In the genomic region with DNA sequence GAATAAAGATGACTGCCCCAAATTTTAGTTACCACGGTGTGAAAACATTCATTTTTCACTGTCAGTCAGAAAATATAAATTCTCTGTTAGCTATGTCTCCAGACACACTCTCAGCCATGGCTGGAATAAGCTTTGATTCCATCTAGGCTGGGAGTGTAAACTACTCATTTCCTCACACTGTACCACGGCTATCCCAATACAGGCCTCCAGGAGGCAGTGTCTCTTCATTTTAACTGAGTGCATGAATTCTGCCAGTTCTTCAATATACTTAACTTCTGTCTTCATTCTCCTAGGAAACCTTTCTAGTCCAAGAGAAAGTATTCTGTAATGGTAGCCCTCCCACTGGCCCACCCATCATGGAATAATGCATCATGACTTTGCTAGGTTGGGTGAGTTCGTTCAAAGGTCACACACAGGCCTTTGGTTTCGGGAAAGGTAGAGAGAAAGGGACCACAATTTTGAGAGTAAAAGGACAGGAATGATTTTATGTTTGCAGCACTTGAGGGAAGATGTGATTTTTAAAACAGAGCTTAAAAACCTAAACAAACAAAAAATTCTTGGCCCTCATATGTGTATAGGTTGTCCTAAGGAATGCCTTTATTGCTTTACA, we compare ENCODE assay signal across 8 cellular contexts.
DNase-seq lines count a peak whose midpoint lies in the region; ATAC-seq and TF ChIP-seq lines count a peak whose summit lies in the region.

No MANE protein-coding gene starts in this region.

- H3K27ac Mint-ChIP-seq in activated T-cell treated with anti-CD3 and anti-CD28 coated beads, Interleukin-2, amount 50 U/mL, for 72 hours, result no peak overlapping the region

- intact Hi-C loops in head of caudate nucleus (cut with DNase I) (loop anchor here (5.0 kb wide), 2 partner anchors 145 to 295 kb away; no protein-coding TSS in a partner anchor), prostate gland (cut with DNase I) (loop anchor here (2.0 to 5.0 kb wide), 2 partner anchors 145 to 295 kb away; no protein-coding TSS in a partner anchor)

- no peak overlapping the region for H3K4me3 Mint-ChIP-seq in activated T-cell treated with anti-CD3 and anti-CD28 coated beads, Interleukin-2, amount 50 U/mL, for 72 hours

- no peaks in the 10 kb centered on the region for H3K4me1 Mint-ChIP-seq in activated T-cell treated with anti-CD3 and anti-CD28 coated beads, Interleukin-2, amount 50 U/mL, for 72 hours (ENCODE audit: low read depth)

- 53% methylated on average over 4 of the region's 4 CpGs for WGBS in prostate gland

- DNase-seq in BE2C, result peak; percentile 60
- peak; percentile 34 for DNase-seq in GM13977 (ENCODE audit: low spot score)
- DNase-seq in NCI-H1092 (lab: John Stamatoyannopoulos, UW), result peak; percentile 29
- peak; percentile 32 to 55 for DNase-seq in activated T-cell treated with anti-CD3 and anti-CD28 coated beads, Interleukin-2, amount 50 U/mL, for 72 hours
- DNase-seq in head of caudate nucleus, result peak; percentile 21 to 94 (median 80)
- peak; percentile 48 for DNase-seq in prostate gland (ENCODE audit: low spot score)
- no peak for DNase-seq in DMS153 treated with DMSO at 0.1 percent for 48 hours (lab: John Stamatoyannopoulos, UW; ENCODE audit: unreplicated experiment)

- peaks cover 38% of the 10 kb centered on the region for H3K4me1 ChIP-seq in BE2C
- H3K4me1 ChIP-seq in prostate gland (replicated peaks), result no peaks in the 10 kb centered on the region

- H3K27me3 Mint-ChIP-seq in activated T-cell treated with anti-CD3 and anti-CD28 coated beads, Interleukin-2, amount 50 U/mL, for 72 hours (ENCODE audit: low read depth), result no peaks in the 10 kb centered on the region

- no peaks in the 10 kb centered on the region for H3K9me3 ChIP-seq in BE2C
- H3K9me3 ChIP-seq in prostate gland, result no peaks in the 10 kb centered on the region

- no peak for TF ChIP-seq POLR2A in prostate gland (IDR thresholded peaks at IDR 0.05)

- H3K27ac ChIP-seq in prostate gland, result peak overlapping the region in 1 of 2 donors; percentile 21

- H3K36me3 ChIP-seq in BE2C, result no peaks in the 10 kb centered on the region
- no peaks in the 10 kb centered on the region for H3K36me3 ChIP-seq in prostate gland

- no peaks in the 10 kb centered on the region for H3K36me3 Mint-ChIP-seq in activated T-cell treated with anti-CD3 and anti-CD28 coated beads, Interleukin-2, amount 50 U/mL, for 72 hours (ENCODE audit: insufficient read depth in 2 of 2)

- no peak overlapping the region for H3K4me3 ChIP-seq in BE2C (ENCODE audit: low read depth, low read length)
- H3K4me3 ChIP-seq in prostate gland, result no peak overlapping the region

- in situ Hi-C loops in GM13977 (cut with MboI; ENCODE audit: low pct_unique_long_range_greater_than_20kb, low sequenced_read_pairs, unreplicated experiment), result loop anchor here (25.0 kb wide), 1 partner anchor 290 kb away; no protein-coding TSS in a partner anchor

- no peaks in the 10 kb centered on the region for H3K27me3 ChIP-seq in BE2C
- no peaks in the 10 kb centered on the region for H3K27me3 ChIP-seq in prostate gland (replicated peaks; ENCODE audit: insufficient read depth)

- H3K9me3 Mint-ChIP-seq in activated T-cell treated with anti-CD3 and anti-CD28 coated beads, Interleukin-2, amount 50 U/mL, for 72 hours, result no peaks in the 10 kb centered on the region

- TF ChIP-seq CTCF in BE2C (IDR thresholded peaks at IDR 0.05; ENCODE audit: low read depth, low read length), result peak; percentile 87
- TF ChIP-seq CTCF in GM13977 (IDR thresholded peaks at IDR 0.05; ENCODE audit: extremely low read depth, insufficient read depth, missing control alignments), result peak; percentile 82
- peak in 3 of 4 experiments; percentile 55 to 80 (median 66) for TF ChIP-seq CTCF in prostate gland (IDR thresholded peaks at IDR 0.05)

- ATAC-seq in HG02798 (IDR thresholded peaks at IDR 0.05; ENCODE audit: poor library complexity, unreplicated experiment), result peak; percentile 90
- ATAC-seq in activated T-cell treated with anti-CD3 and anti-CD28 coated beads, Interleukin-2, amount 50 U/mL, for 72 hours (replicated peaks in 1 of 2), result peak; percentile 43 to 56
